Comparison of ENCODE assay signal across 2 cellular contexts in genomic region chr16:9557713-9558112, GRCh38.
TF ChIP-seq lines count a peak whose summit lies in the region.

No MANE protein-coding gene starts in this region.

TF ChIP-seq in HepG2, 621 proteins besides CTCF, POLR2A, EP300 and RAD21 (continued from another document):
- TF ChIP-seq, protein P1, sequence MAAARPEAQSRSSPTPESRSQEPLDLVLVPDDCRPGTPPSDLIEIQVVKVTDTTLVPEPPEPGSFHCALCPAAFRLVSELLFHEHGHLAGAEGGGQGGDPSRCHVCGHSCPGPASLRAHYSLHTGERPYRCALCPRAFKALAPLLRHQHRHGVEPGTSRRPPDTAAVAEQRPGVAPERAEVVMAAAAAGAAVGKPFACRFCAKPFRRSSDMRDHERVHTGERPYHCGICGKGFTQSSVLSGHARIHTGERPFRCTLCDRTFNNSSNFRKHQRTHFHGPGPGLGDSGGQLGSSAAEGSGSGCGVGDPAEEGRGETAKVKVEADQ (CRISPR knock-in tag; IDR thresholded peaks at IDR 0.05; ENCODE audit: borderline replicate concordance) = no peak
- TF ChIP-seq ZNF367 (CRISPR knock-in tag; IDR thresholded peaks at IDR 0.05; ENCODE audit: borderline replicate concordance) (no peak), RAD51 (IDR thresholded peaks at IDR 0.05; ENCODE audit: borderline replicate concordance) (peak; percentile 71; the same call in 1 of the 2 replicates), PCBP1 (IDR thresholded peaks at IDR 0.05; ENCODE audit: borderline replicate concordance, low read depth, low read length) (no peak), DMTF1 (CRISPR knock-in tag; IDR thresholded peaks at IDR 0.05) (no peak), LRRFIP1 (CRISPR knock-in tag; conservative IDR thresholded peaks at IDR 0.05) (no peak), SMAD1 (CRISPR knock-in tag; IDR thresholded peaks at IDR 0.05; ENCODE audit: borderline replicate concordance, low read depth) (no peak), MAFK (conservative IDR thresholded peaks at IDR 0.05 in 1 of 2, IDR thresholded peaks at IDR 0.05 in 1 of 2; ENCODE audit: low read length in 2 of 2) (peak; percentile 55 to 58), ZNF75D (CRISPR knock-in tag; IDR thresholded peaks at IDR 0.05; ENCODE audit: borderline replicate concordance) (no peak), SIX4 (CRISPR knock-in tag; IDR thresholded peaks at IDR 0.05) (no peak), FOXC1 (CRISPR knock-in tag; IDR thresholded peaks at IDR 0.05; ENCODE audit: borderline replicate concordance) (no peak), SRSF9 (IDR thresholded peaks at IDR 0.05; ENCODE audit: borderline replicate concordance, insufficient read depth, low read depth, low read length, poor library complexity, severe bottlenecking) (no peak), HNRNPL (IDR thresholded peaks at IDR 0.05; ENCODE audit: low read depth, low read length) (no peak), SALL2 (CRISPR knock-in tag; IDR thresholded peaks at IDR 0.05) (no peak), ZNF382 (CRISPR knock-in tag; IDR thresholded peaks at IDR 0.05; ENCODE audit: borderline replicate concordance) (no peak)
- TF ChIP-seq, protein P2, sequence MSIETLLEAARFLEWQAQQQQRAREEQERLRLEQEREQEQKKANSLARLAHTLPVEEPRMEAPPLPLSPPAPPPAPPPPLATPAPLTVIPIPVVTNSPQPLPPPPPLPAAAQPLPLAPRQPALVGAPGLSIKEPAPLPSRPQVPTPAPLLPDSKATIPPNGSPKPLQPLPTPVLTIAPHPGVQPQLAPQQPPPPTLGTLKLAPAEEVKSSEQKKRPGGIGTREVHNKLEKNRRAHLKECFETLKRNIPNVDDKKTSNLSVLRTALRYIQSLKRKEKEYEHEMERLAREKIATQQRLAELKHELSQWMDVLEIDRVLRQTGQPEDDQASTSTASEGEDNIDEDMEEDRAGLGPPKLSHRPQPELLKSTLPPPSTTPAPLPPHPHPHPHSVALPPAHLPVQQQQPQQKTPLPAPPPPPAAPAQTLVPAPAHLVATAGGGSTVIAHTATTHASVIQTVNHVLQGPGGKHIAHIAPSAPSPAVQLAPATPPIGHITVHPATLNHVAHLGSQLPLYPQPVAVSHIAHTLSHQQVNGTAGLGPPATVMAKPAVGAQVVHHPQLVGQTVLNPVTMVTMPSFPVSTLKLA (IDR thresholded peaks at IDR 0.05) = peak; percentile 43; the same call in 1 of the 2 replicates

TF ChIP-seq in HEK293T, 16 proteins besides CTCF, POLR2A, EP300 and RAD21 (continued from another document):
- TF ChIP-seq HDGF (IDR thresholded peaks at IDR 0.05; ENCODE audit: borderline replicate concordance) (no peak), SUZ12 (IDR thresholded peaks at IDR 0.05) (no peak), TARDBP (IDR thresholded peaks at IDR 0.05) (no peak), NFRKB (IDR thresholded peaks at IDR 0.05) (no peak)
